In genomic region chr1:40383095-40383487, GRCh38 we compare ENCODE assay signal across 1 cellular context.
TF ChIP-seq lines count a peak whose summit lies in the region.

No MANE protein-coding gene starts in this region.

TF ChIP-seq in GM23338, 12 proteins besides CTCF, POLR2A, EP300 and RAD21 (continued from another document):
- no peak for TF ChIP-seq REST (IDR thresholded peaks at IDR 0.05; ENCODE audit: unreplicated experiment)
